Comparison of ENCODE assay signal across 1 cellular context in the genomic region with DNA sequence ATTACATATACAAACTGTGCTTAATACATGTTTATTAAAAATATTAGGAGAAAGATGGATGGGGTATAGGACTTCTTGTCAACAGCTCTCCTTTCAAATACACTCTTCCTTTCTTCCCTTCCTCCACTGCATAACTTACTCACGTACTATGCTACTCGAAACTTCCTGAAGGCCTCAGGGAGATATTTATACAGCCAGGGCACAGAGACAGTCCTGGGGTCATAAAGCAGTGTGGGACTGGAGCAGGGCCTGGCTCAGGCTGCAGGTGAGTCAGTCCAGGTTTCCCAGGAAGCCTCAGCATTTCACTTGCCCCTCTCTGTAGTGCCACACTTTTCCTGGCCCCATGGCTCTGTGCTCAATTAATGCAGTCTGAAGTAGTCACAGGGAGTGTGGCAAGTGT.
TF ChIP-seq lines count a peak whose summit lies in the region.

No MANE protein-coding gene starts in this region.

TF ChIP-seq in WTC11, 78 proteins besides CTCF, POLR2A, EP300 and RAD21 (continued from another document):
- TF ChIP-seq ZNF532 (CRISPR knock-in tag; IDR thresholded peaks at IDR 0.05; ENCODE audit: borderline replicate concordance) (no peak), PREB (CRISPR knock-in tag; IDR thresholded peaks at IDR 0.05; ENCODE audit: borderline replicate concordance) (no peak), ETV6 (CRISPR knock-in tag; IDR thresholded peaks at IDR 0.05) (no peak), NR1H2 (CRISPR knock-in tag; IDR thresholded peaks at IDR 0.05) (no peak)
- TF ChIP-seq, protein P1, sequence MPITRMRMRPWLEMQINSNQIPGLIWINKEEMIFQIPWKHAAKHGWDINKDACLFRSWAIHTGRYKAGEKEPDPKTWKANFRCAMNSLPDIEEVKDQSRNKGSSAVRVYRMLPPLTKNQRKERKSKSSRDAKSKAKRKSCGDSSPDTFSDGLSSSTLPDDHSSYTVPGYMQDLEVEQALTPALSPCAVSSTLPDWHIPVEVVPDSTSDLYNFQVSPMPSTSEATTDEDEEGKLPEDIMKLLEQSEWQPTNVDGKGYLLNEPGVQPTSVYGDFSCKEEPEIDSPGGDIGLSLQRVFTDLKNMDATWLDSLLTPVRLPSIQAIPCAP (CRISPR knock-in tag; IDR thresholded peaks at IDR 0.05), result no peak
